In the genomic region with DNA sequence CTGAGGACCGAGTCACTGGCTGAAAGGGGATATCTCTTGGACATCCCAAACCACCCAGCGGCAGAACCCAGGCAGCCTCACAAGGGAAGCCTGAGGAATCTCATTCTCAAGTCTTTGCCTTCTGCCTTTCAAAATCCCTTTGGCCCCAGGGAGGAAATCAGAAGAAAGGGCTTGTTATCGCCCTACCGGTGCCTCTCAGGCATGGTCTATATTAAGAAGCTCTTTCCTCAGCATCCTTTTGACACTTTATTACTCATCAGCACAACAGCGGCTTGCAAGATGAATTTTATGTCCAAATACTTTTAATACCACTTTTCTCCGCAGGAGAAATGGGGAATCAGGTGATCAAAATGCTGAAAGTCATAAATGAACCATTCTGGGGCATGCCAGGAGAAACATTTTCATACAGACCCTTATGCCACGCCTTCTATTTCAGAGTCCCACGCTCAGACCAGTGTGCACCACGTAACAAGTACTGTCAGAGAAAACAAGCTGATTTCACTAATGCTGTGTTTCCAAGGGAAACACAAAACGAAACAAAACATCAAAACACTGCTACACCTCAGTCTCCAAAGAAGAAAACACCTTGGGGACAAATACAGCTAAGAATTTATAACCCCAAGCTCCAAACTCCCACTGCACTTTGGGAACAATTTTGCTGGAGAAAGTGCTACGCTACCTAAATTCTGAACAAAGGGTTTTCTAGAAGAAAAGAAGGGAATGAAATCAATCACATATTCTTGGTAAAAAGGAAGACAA, we compare ENCODE assay signal across 8 cellular contexts. TPM values are rescaled to one million over a fixed set of nuclear protein-coding genes. Genes with fewer than 3 reads are reported as not detected.
A peak's percentile ranks its signal among the peaks of the same experiment; 100 is the strongest.
DNase-seq lines count a peak whose midpoint lies in the region; ATAC-seq and TF ChIP-seq lines count a peak whose summit lies in the region.

No MANE protein-coding gene starts in this region.

- H3K4me3 Mint-ChIP-seq in activated naive CD8-positive, alpha-beta T cell treated with anti-CD3 and anti-CD28 coated beads for 36 hours, result no peak overlapping the region

- no peaks in the 10 kb centered on the region for H3K27me3 Mint-ChIP-seq in activated naive CD8-positive, alpha-beta T cell treated with anti-CD3 and anti-CD28 coated beads for 36 hours

- H3K27me3 ChIP-seq in heart right ventricle (no peaks in the 10 kb centered on the region), PC-9 (ENCODE audit: insufficient read depth, low read depth) (no peaks in the 10 kb centered on the region)

- H4K20me1 ChIP-seq in PC-9 (ENCODE audit: insufficient read depth), result no peaks in the 10 kb centered on the region; the same call in 1 of the 2 replicates

- H3K9me3 ChIP-seq in heart right ventricle (no peaks in the 10 kb centered on the region), mesodermal cell (ENCODE audit: control insufficient read depth, low read length) (no peaks in the 10 kb centered on the region), PC-9 (ENCODE audit: insufficient read depth, low read depth) (no peaks in the 10 kb centered on the region)

- H2AFZ ChIP-seq in PC-9, result no peak overlapping the region

- H3K9me2 ChIP-seq in PC-9 (ENCODE audit: insufficient read depth), result no peaks in the 10 kb centered on the region

- no peaks in the 10 kb centered on the region for H3F3A ChIP-seq in PC-9 (ENCODE audit: insufficient read depth, low read depth)

- H3K27ac Mint-ChIP-seq in activated naive CD8-positive, alpha-beta T cell treated with anti-CD3 and anti-CD28 coated beads for 36 hours, result peak overlapping the region; percentile 25

- H3K79me2 ChIP-seq in PC-9 (ENCODE audit: low read depth), result peaks cover 5% of the 10 kb centered on the region

- intact Hi-C loops in heart right ventricle (cut with DNase I) (loop anchor here in 3 of 10 donors (2.0 to 5.0 kb wide), 3 partner anchors 33 to 91 kb away; no protein-coding TSS in a partner anchor), left ventricle myocardium superior (cut with micrococcal nuclease) (no loop called here), sciatic nerve (cut with DNase I) (no loop called here), PC-9 (cut with micrococcal nuclease; ENCODE audit: unreplicated experiment) (no loop called here)

- ATAC-seq in heart right ventricle (peak in 4 of 8 donors; percentile 6 to 35 (median 20)), left ventricle myocardium superior (no peak), HG03439 (IDR thresholded peaks at IDR 0.05; ENCODE audit: unreplicated experiment) (peak; percentile 54), sciatic nerve (no peak)

- H3K27ac ChIP-seq in heart right ventricle (peak overlapping the region; percentile 56 to 91 (median 84)), mesodermal cell (ENCODE audit: low read depth, low read length, severe bottlenecking) (peak overlapping the region; percentile 70), PC-9 (no peak overlapping the region)

- WGBS in heart right ventricle, 2 donors, result 47 to 52% methylated on average over 11 of the region's 11 CpGs
- WGBS in mesodermal cell (ENCODE audit: insufficient coverage in 2 of 2), 2 experiments, result 78 to 81% methylated on average over 9 to 10 of the region's 11 CpGs

- H3K9me3 Mint-ChIP-seq in activated naive CD8-positive, alpha-beta T cell treated with anti-CD3 and anti-CD28 coated beads for 36 hours, result no peaks in the 10 kb centered on the region

- CTCF ChIA-PET in PC-9 (lab: Charles Lee), result interaction anchor here (0.6 kb wide), 1 partner anchor 944 kb away, joined by 4 read pairs; no protein-coding TSS in a partner anchor

- H3K36me3 Mint-ChIP-seq in activated naive CD8-positive, alpha-beta T cell treated with anti-CD3 and anti-CD28 coated beads for 36 hours, result peaks cover 10% of the 10 kb centered on the region

- H3K4me2 ChIP-seq in PC-9, result no peak overlapping the region

- DNase-seq in heart right ventricle, result no peak
- DNase-seq in left ventricle myocardium superior, result no peak
- no peak for DNase-seq in activated naive CD8-positive, alpha-beta T cell treated with anti-CD3 and anti-CD28 coated beads for 36 hours
- DNase-seq in sciatic nerve (ENCODE audit: low spot score), result no peak
- no peak for DNase-seq in NCI-H128 (lab: John Stamatoyannopoulos, UW; ENCODE audit: unreplicated experiment)
- no peak for DNase-seq in PC-9

- peak overlapping the region in 9 of 10 donors; percentile 18 to 54 (median 49) for H3K4me3 ChIP-seq in heart right ventricle
- H3K4me3 ChIP-seq in mesodermal cell (ENCODE audit: extremely low read depth, insufficient read depth, low read length, poor library complexity, severe bottlenecking), result no peak overlapping the region
- no peak overlapping the region for H3K4me3 ChIP-seq in PC-9

- no TSS peak for BruUV-seq in PC-9 (replicated peaks; lab: Mats Ljungman, UMichigan)

- POLR2A ChIA-PET in PC-9 (lab: Charles Lee; ENCODE audit: unreplicated experiment), result no interaction called here

- peaks cover 0 to 4% (median 0%) of the 10 kb centered on the region in 9 donors for H3K36me3 ChIP-seq in heart right ventricle
- no peaks in the 10 kb centered on the region for H3K36me3 ChIP-seq in mesodermal cell (ENCODE audit: control insufficient read depth, insufficient read depth, low read length)
- H3K36me3 ChIP-seq in PC-9 (ENCODE audit: low read depth), result no peaks in the 10 kb centered on the region

- H3K4me1 ChIP-seq in heart right ventricle, result peaks cover 13 to 98% (median 78%) of the 10 kb centered on the region in 9 donors
- H3K4me1 ChIP-seq in mesodermal cell (ENCODE audit: control insufficient read depth, insufficient read depth, low read length, poor library complexity, severe bottlenecking), result peaks cover 68% of the 10 kb centered on the region
- peaks cover 13% of the 10 kb centered on the region for H3K4me1 ChIP-seq in PC-9 (replicated peaks; ENCODE audit: insufficient read depth)

- TF ChIP-seq CTCF in heart right ventricle (IDR thresholded peaks at IDR 0.05) (peak in 1 of 9 donors; percentile 7), PC-9 (conservative IDR thresholded peaks at IDR 0.05) (no peak)

- peaks cover 62% of the 10 kb centered on the region for H3K4me1 Mint-ChIP-seq in activated naive CD8-positive, alpha-beta T cell treated with anti-CD3 and anti-CD28 coated beads for 36 hours

RNA-seq across cellular contexts. Expression of a gene that starts 30.0 kb away (rescaled TPM):
- total RNA-seq in heart right ventricle (100 to 1,000 TPM in 7 of 10 donors, 10 to 100 TPM in 3; 84.0 to 135 (median 120) TPM), left ventricle myocardium superior (156 TPM), sciatic nerve (69.4 TPM), PC-9 (2021) (66.5 and 76.0 TPM in 2 replicates)
- 10 to 100 TPM; 39.6 to 39.9 TPM for polyA plus RNA-seq in heart right ventricle
- 10 to 100 TPM; 82.3 to 89.0 TPM for total RNA-seq in activated naive CD8-positive, alpha-beta T cell treated with anti-CD3 and anti-CD28 coated beads for 36 hours
- polyA plus RNA-seq in mesodermal cell (2013, experiment 1 of 2), result 44.1 TPM
- polyA plus RNA-seq in mesodermal cell (2013, experiment 2 of 2), result 41.0 TPM

Comparison
In these comparisons a context has a peak if more than half of its experiments do, and no peak if none do; other contexts are left out.
1. H3K4me3 ChIP-seq: peak in heart right ventricle (9 of 10); none in mesodermal cell (single experiment) and PC-9 (single experiment).